21 cellular contexts compared by ENCODE assay signal in the genomic region with DNA sequence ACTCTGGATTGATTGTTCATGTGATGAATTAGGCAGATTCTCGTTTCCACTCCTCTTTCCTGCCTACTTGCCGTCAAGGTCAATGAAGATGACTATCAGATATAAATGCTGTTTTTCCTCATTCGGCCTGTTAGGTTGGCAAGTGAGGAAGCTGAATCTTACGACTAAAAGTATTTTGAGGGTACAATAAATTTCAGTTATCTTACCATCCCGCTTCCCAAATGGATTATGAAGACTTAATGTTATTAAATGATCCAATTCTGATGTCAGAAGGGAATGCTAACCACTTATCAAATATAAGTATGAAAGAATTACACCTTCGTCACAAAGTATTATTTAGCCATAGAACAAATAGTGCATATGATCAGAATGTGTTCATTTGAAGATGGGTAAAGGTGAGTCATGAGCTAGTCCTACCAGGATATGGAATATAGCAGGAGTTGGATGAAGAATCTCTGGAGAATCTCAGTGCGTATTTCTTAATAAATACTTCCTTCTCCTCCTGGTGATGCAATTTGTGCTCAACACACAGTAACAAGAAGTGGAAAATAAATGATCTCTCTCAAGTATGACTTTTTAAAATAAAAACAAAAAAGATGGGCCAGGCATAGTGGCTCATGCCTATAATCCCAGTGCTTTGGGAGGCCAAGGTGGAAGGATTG.
"Had no signal": no experiment of that assay in that cellular context is flagged by ENCODE, and none has a peak within 500 bp of the region (broad histone marks: within the 10 kb centered on the region; RNA-seq: fewer than 3 reads in every experiment).

No MANE protein-coding gene starts in this region.

- DNase-seq: activated CD4-positive, CD25-positive, alpha-beta regulatory T cell treated with anti-CD3 and anti-CD28 coated beads, Interleukin-2, amount 50 U/mL, for 72 hours; activated naive CD8-positive, alpha-beta T cell treated with anti-CD3 and anti-CD28 coated beads, Interleukin-2, amount 10 ng/mL, durations not matched to agents 7 days and 5 days; activated T-cell treated with anti-CD3 and anti-CD28 coated beads for 4 hours; aorta; cerebellar nuclear complex; effector CD8-positive, alpha-beta T cell; foreskin fibroblast; left cardiac atrium; mesenchymal stem cell; mucosa of descending colon; naive thymus-derived CD4-positive, alpha-beta T cell; psoas muscle; right cardiac atrium; small intestine; stimulated activated CD4-positive, alpha-beta T cell treated with anti-CD3 and anti-CD28 coated beads, Interleukin-4, amount 100 ng/mL, for 1 hour; stimulated activated naive CD8-positive, alpha-beta T cell treated with anti-CD3 and anti-CD28 coated beads, Interleukin-15, amount 100 ng/mL, for 72 hours; T-helper 2 cell had no signal

- H3K27ac ChIP-seq: breast epithelium, psoas muscle, suprapubic skin, vagina, VCaP had no signal

- ATAC-seq: left cardiac atrium; mucosa of descending colon; naive thymus-derived CD4-positive, alpha-beta T cell; psoas muscle; right cardiac atrium; stimulated activated naive CD8-positive, alpha-beta T cell treated with anti-CD3 and anti-CD28 coated beads, Interleukin-15, amount 100 ng/mL, for 72 hours had no signal
